In the genomic region with DNA sequence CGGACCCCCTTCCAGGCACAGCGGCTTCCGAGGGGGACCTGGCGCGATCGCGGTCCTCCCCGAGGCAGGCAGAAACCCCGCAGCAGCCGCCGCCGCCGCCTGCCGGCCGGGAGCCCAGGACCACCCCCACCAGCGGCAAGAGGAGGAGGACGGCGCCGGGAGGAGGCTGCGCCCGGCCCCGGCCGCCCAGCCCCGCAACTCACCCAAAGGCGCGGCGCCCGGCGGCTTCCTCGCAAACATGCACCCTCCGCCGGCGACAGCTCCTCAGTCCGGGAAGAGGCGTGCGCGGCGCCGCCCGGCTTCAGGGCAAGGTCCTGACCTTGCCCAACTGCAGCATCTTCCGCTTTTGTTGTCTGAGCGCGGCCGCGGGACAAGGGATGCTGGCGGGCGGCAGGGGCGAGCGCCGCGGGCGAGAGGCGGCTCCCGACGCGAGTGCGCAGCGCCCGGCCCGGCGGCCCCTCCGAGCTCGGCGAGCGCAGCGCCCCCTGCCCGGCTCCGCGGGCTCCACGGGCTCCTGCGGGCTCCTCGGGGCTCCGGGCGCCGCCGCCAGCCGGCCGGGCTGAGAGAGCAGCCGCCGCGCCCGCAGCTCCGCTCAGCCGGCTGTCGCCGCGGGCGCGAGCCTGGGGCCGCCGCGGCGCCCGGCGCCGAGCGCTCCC, we compare ENCODE assay signal across 8 cellular contexts. TPM values are rescaled to one million over a fixed set of nuclear protein-coding genes. Genes with fewer than 3 reads are reported as not detected.
DNase-seq lines count a peak whose midpoint lies in the region; ATAC-seq, FAIRE-seq and TF ChIP-seq lines count a peak whose summit lies in the region.

No MANE protein-coding gene starts in this region.

- H3K27me3 ChIP-seq in spleen (replicated peaks in 1 of 7), result peaks cover 0 to 51% (median 25%) of the 10 kb centered on the region in 7 donors

- no peak for FAIRE-seq in RCC 7860 (lab: Jason Lieb, UNC)

- H3K9me3 ChIP-seq in spleen, result peaks cover 0 to 6% (median 0%) of the 10 kb centered on the region in 8 donors

- TF ChIP-seq CTCF in VCaP (conservative IDR thresholded peaks at IDR 0.05) (peak; percentile 75), spleen (IDR thresholded peaks at IDR 0.05 in 8 of 11, conservative IDR thresholded peaks at IDR 0.05 in 3 of 11) (peak in 2 of 11 experiments; percentile 17 to 20)

- DNase-seq in GM03348 (ENCODE audit: low spot score) (peak; percentile 42), hippocampal formation (lab: John Stamatoyannopoulos, UW) (peak; percentile 50 to 54), spleen (peak; percentile 82), UCSD-AML1 (lab: John Stamatoyannopoulos, UW; ENCODE audit: unreplicated experiment) (no peak), SHP77 treated with DMSO at 0.1 percent for 48 hours (lab: John Stamatoyannopoulos, UW) (no peak), RCC 7860 (ENCODE audit: low spot score) (no peak)

- no peaks in the 10 kb centered on the region for H3K36me3 ChIP-seq in spleen

- no peak for TF ChIP-seq POLR2A in spleen (IDR thresholded peaks at IDR 0.05)

- intact Hi-C loops in spleen (cut with DNase I; ENCODE audit: low total_unique reads), result no loop called here

- peak; percentile 47 for ATAC-seq in HG02885 (IDR thresholded peaks at IDR 0.05; ENCODE audit: poor library complexity, unreplicated experiment)

- H3K4me3 ChIP-seq in spleen, result peak overlapping the region; percentile 13 to 69 (median 41)

- 1 to 3% (median 2%) methylated on average over 52 to 97 of the region's 97 CpGs; no CpG with 5 or more reads in 1 of the 5 donors for WGBS in spleen, 5 donors

- peaks cover 0 to 19% (median 4%) of the 10 kb centered on the region in 6 donors for H3K4me1 ChIP-seq in spleen

- H3K27ac ChIP-seq in VCaP, result peak overlapping the region; percentile 86
- H3K27ac ChIP-seq in spleen, result peak overlapping the region in 7 of 8 donors; percentile 63 to 87 (median 83)

RNA-seq across cellular contexts. Expression of a gene that starts 0.5 kb away (rescaled TPM):
- total RNA-seq in spleen, result 10 to 100 TPM; 14.0 to 51.0 (median 25.0) TPM
- polyA plus RNA-seq in spleen, result 1 to 10 TPM in 1 of 3 donors, under 1 TPM in 2; 0.93 to 5.4 (median 0.99) TPM

Comparison
In these comparisons a context has a peak if more than half of its experiments do, and no peak if none do; other contexts are left out.
1. DNase-seq: peak in GM03348 (single experiment), hippocampal formation (2 of 2) and spleen (single experiment); none in UCSD-AML1 (single experiment), SHP77 treated with DMSO at 0.1 percent for 48 hours (single experiment) and RCC 7860 (single experiment).